Comparison of ENCODE assay signal across 16 cellular contexts in the genomic region with DNA sequence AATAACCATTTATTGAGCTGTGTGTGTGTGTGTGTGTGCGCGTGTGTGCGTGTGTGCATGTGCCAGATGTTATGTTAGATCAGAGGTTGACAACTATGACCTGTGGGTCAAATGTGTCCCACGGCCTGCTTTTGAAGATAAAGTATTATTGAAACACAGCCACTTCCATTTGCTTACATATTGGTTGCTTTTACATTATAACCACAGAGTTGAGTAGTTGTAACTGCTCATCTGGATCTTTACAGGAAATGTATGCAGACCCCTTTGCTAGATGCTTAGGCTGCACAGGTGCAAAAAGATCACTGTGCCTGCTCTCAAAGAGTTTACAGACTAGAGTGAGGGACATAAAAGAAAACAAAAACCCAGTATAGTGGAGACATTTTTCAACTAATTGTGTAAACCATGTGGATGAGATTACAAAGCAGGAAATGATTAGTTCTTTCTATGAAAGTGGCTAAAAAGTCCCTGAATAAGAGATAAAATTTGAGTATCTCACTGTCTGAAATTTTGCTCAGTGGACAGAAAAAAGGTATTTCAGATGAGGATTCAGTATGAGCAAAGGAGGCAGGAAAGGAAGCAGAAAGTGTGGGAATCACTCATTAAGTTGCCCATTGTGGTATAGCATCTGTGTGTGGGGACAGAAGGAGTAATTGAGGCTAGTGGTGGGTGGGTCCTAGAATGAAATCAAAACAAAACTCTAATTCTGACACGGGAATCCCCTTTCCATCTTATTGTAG.
DNase-seq lines count a peak whose midpoint lies in the region; ATAC-seq and TF ChIP-seq lines count a peak whose summit lies in the region.
"Had no signal": no experiment of that assay in that cellular context is flagged by ENCODE, and none has a peak within 500 bp of the region (broad histone marks: within the 10 kb centered on the region; RNA-seq: fewer than 3 reads in every experiment).

No MANE protein-coding gene starts in this region.

- no peak overlapping the region for H3K4me3 ChIP-seq in BLaER1
- H3K4me3 ChIP-seq in KMS-11 (IDR thresholded peaks at IDR 0.05; ENCODE audit: insufficient read depth, low read depth, low read length) = no peak overlapping the region
- H3K4me3 ChIP-seq in MG63 = no peak overlapping the region
- H3K4me3 ChIP-seq: coronary artery, GM23248, SJSA1 had no signal

- H3K9ac ChIP-seq in BLaER1 = no peak overlapping the region
- no peak overlapping the region for H3K9ac ChIP-seq in KMS-11
- H3K9ac ChIP-seq: GM23248 had no signal

- H3K27ac ChIP-seq in BLaER1 (no peak overlapping the region), KMS-11 (peak overlapping the region; percentile 55)
- H3K27ac ChIP-seq: coronary artery, epithelial cell of prostate, GM23248, SJSA1 had no signal

- H3K36me3 ChIP-seq in BLaER1 = no peaks in the 10 kb centered on the region
- no peaks in the 10 kb centered on the region for H3K36me3 ChIP-seq in KMS-11 (ENCODE audit: insufficient read depth)
- no peaks in the 10 kb centered on the region for H3K36me3 ChIP-seq in MG63
- H3K36me3 ChIP-seq: SJSA1 had no signal

- peak overlapping the region; percentile 13; the same call in 1 of the 2 replicates for H2AFZ ChIP-seq in KMS-11 (ENCODE audit: low read depth)
- H2AFZ ChIP-seq: GM23248 had no signal

- no peak for TF ChIP-seq CTCF in KMS-11 (conservative IDR thresholded peaks at IDR 0.05; ENCODE audit: low read depth, low read length)

- H3K4me2 ChIP-seq in BLaER1 (peak overlapping the region; percentile 64), KMS-11 (peak overlapping the region; percentile 44; the same call in 1 of the 2 replicates)

- DNase-seq in MG63 (no peak), DMS53 (lab: John Stamatoyannopoulos, UW) (no peak), NCI-H345 treated with DMSO at 0.1 percent for 48 hours (lab: John Stamatoyannopoulos, UW; ENCODE audit: unreplicated experiment) (no peak)
- DNase-seq: GM23248, mammary epithelial cell, NCI-H1694, NCI-H526, OCI-M1 had no signal

- H3K27me3 ChIP-seq in BLaER1 (no peaks in the 10 kb centered on the region), KMS-11 (ENCODE audit: insufficient read depth, low read depth) (no peaks in the 10 kb centered on the region), MG63 (no peaks in the 10 kb centered on the region)
- H3K27me3 ChIP-seq: SJSA1 had no signal

- H4K20me1 ChIP-seq in BLaER1 = no peaks in the 10 kb centered on the region
- no peaks in the 10 kb centered on the region for H4K20me1 ChIP-seq in KMS-11 (ENCODE audit: insufficient read depth)

- peaks cover 35% of the 10 kb centered on the region for H3K4me1 ChIP-seq in BLaER1
- peaks cover 29% of the 10 kb centered on the region for H3K4me1 ChIP-seq in KMS-11 (ENCODE audit: low read depth, poor library complexity, severe bottlenecking)
- H3K4me1 ChIP-seq: SJSA1 had no signal

- H3K9me3 ChIP-seq in BLaER1 (peaks cover 6% of the 10 kb centered on the region; the same call in 1 of the 2 replicates), MG63 (no peaks in the 10 kb centered on the region)
- H3K9me3 ChIP-seq: SJSA1 had no signal

- no peaks in the 10 kb centered on the region for H3K79me2 ChIP-seq in KMS-11 (ENCODE audit: insufficient read depth, low read depth)

- ATAC-seq in GM18498 (IDR thresholded peaks at IDR 0.05; ENCODE audit: unreplicated experiment) = peak; percentile 41
- ATAC-seq in GM21619 (IDR thresholded peaks at IDR 0.05; ENCODE audit: unreplicated experiment) = peak; percentile 45
- no peak for ATAC-seq in SK-N-SH treated with all-trans-retinoic acid at 6 μM for 48 hours

TF ChIP-seq in SK-N-SH treated with all-trans-retinoic acid at 6 μM for 48 hours, 23 proteins besides CTCF, POLR2A, EP300 and RAD21:
- TF ChIP-seq, protein P1, sequence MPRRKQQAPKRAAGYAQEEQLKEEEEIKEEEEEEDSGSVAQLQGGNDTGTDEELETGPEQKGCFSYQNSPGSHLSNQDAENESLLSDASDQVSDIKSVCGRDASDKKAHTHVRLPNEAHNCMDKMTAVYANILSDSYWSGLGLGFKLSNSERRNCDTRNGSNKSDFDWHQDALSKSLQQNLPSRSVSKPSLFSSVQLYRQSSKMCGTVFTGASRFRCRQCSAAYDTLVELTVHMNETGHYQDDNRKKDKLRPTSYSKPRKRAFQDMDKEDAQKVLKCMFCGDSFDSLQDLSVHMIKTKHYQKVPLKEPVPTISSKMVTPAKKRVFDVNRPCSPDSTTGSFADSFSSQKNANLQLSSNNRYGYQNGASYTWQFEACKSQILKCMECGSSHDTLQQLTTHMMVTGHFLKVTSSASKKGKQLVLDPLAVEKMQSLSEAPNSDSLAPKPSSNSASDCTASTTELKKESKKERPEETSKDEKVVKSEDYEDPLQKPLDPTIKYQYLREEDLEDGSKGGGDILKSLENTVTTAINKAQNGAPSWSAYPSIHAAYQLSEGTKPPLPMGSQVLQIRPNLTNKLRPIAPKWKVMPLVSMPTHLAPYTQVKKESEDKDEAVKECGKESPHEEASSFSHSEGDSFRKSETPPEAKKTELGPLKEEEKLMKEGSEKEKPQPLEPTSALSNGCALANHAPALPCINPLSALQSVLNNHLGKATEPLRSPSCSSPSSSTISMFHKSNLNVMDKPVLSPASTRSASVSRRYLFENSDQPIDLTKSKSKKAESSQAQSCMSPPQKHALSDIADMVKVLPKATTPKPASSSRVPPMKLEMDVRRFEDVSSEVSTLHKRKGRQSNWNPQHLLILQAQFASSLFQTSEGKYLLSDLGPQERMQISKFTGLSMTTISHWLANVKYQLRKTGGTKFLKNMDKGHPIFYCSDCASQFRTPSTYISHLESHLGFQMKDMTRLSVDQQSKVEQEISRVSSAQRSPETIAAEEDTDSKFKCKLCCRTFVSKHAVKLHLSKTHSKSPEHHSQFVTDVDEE (CRISPR knock-in tag; IDR thresholded peaks at IDR 0.05) = no peak
- TF ChIP-seq TOX (CRISPR knock-in tag; IDR thresholded peaks at IDR 0.05; ENCODE audit: borderline replicate concordance) (no peak), TCF4 (CRISPR knock-in tag; IDR thresholded peaks at IDR 0.05; ENCODE audit: borderline replicate concordance) (no peak), ZFP30 (CRISPR knock-in tag; IDR thresholded peaks at IDR 0.05) (no peak), ZNF565 (CRISPR knock-in tag; conservative IDR thresholded peaks at IDR 0.05; ENCODE audit: low read depth) (no peak), ARNTL (CRISPR knock-in tag; IDR thresholded peaks at IDR 0.05; ENCODE audit: borderline replicate concordance, low read depth) (no peak), ISL1 (CRISPR knock-in tag; IDR thresholded peaks at IDR 0.05) (no peak), GLIS3 (CRISPR knock-in tag; IDR thresholded peaks at IDR 0.05) (no peak), ZFP3 (CRISPR knock-in tag; IDR thresholded peaks at IDR 0.05) (no peak), ESRRG (CRISPR knock-in tag; IDR thresholded peaks at IDR 0.05) (no peak), SNAI2 (CRISPR knock-in tag; IDR thresholded peaks at IDR 0.05) (no peak), ZNF70 (CRISPR knock-in tag; IDR thresholded peaks at IDR 0.05) (no peak), ZNF8 (CRISPR knock-in tag; IDR thresholded peaks at IDR 0.05) (no peak)
- TF ChIP-seq, protein P2, sequence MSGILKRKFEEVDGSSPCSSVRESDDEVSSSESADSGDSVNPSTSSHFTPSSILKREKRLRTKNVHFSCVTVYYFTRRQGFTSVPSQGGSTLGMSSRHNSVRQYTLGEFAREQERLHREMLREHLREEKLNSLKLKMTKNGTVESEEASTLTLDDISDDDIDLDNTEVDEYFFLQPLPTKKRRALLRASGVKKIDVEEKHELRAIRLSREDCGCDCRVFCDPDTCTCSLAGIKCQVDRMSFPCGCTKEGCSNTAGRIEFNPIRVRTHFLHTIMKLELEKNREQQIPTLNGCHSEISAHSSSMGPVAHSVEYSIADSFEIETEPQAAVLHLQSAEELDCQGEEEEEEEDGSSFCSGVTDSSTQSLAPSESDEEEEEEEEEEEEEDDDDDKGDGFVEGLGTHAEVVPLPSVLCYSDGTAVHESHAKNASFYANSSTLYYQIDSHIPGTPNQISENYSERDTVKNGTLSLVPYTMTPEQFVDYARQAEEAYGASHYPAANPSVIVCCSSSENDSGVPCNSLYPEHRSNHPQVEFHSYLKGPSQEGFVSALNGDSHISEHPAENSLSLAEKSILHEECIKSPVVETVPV (CRISPR knock-in tag; IDR thresholded peaks at IDR 0.05) = no peak
- TF ChIP-seq, protein P3, sequence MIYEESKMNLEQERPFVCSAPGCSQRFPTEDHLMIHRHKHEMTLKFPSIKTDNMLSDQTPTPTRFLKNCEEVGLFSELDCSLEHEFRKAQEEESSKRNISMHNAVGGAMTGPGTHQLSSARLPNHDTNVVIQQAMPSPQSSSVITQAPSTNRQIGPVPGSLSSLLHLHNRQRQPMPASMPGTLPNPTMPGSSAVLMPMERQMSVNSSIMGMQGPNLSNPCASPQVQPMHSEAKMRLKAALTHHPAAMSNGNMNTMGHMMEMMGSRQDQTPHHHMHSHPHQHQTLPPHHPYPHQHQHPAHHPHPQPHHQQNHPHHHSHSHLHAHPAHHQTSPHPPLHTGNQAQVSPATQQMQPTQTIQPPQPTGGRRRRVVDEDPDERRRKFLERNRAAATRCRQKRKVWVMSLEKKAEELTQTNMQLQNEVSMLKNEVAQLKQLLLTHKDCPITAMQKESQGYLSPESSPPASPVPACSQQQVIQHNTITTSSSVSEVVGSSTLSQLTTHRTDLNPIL (CRISPR knock-in tag; IDR thresholded peaks at IDR 0.05; ENCODE audit: low read depth) = no peak
- TF ChIP-seq, protein P4, sequence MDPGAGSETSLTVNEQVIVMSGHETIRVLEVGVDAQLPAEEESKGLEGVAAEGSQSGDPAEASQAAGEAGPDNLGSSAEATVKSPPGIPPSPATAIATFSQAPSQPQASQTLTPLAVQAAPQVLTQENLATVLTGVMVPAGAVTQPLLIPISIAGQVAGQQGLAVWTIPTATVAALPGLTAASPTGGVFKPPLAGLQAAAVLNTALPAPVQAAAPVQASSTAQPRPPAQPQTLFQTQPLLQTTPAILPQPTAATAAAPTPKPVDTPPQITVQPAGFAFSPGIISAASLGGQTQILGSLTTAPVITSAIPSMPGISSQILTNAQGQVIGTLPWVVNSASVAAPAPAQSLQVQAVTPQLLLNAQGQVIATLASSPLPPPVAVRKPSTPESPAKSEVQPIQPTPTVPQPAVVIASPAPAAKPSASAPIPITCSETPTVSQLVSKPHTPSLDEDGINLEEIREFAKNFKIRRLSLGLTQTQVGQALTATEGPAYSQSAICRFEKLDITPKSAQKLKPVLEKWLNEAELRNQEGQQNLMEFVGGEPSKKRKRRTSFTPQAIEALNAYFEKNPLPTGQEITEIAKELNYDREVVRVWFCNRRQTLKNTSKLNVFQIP (CRISPR knock-in tag; IDR thresholded peaks at IDR 0.05; ENCODE audit: borderline replicate concordance, low read depth) = no peak
TF ChIP-seq in SK-N-SH treated with all-trans-retinoic acid at 6 μM for 48 hours: peak in this region for 0.
